35 cellular contexts compared by ENCODE assay signal in the genomic region with DNA sequence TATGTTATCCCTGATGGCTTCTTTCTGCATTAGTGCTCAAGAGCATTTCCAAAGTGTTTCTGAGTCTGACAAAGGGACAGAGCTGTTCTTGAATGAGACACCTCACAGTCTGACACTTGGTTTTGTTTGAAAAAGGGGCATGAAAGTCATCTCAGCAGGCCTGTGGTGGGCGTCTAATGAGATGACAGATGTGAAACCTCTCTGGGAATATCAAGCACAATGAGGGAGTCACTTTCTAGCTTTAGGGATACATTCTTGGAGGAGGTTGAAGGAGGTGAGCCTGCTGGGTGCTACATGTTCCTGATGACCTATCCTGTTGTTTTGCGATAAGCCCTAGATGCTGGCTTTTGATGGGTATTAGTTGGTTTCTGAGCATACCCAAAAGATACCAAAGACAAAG.
"Had no signal": no experiment of that assay in that cellular context is flagged by ENCODE, and none has a peak within 500 bp of the region (broad histone marks: within the 10 kb centered on the region; RNA-seq: fewer than 3 reads in every experiment).

No MANE protein-coding gene starts in this region.

- H3K27me3 ChIP-seq: adrenal gland, body of pancreas, brain microvascular endothelial cell, breast epithelium had no signal

- ATAC-seq: activated CD8-positive, alpha-beta T cell treated with anti-CD3 and anti-CD28 coated beads for 36 hours; activated naive CD4-positive, alpha-beta T cell treated with anti-CD3 and anti-CD28 coated beads, Interleukin-2, amount 50 U/mL, for 72 hours; activated T-cell treated with anti-CD3 and anti-CD28 coated beads, Interleukin-2, amount 50 U/mL, for 4 hours; activated T-cell treated with anti-CD3 and anti-CD28 coated beads, Interleukin-2, amount 50 U/mL, for 72 hours; activated T-helper 17 cell treated with anti-CD3 and anti-CD28 coated beads, Interleukin-2, amount 50 U/mL, for 72 hours; body of pancreas had no signal

- H3K4me1 ChIP-seq: adrenal gland, body of pancreas, breast epithelium had no signal

- H3K27me3 Mint-ChIP-seq: activated B cell treated with CpG ODN at 0.5 μM for 24 hours; activated CD4-positive, alpha-beta memory T cell treated with anti-CD3 and anti-CD28 coated beads for 36 hours; activated CD4-positive, alpha-beta T cell treated with anti-CD3 and anti-CD28 coated beads, Interleukin-2, amount 10 ng/mL, durations not matched to agents 24 days and 14 days; activated CD8-positive, alpha-beta T cell treated with anti-CD3 and anti-CD28 coated beads for 36 hours had no signal

- H3K36me3 Mint-ChIP-seq: activated CD4-positive, alpha-beta memory T cell treated with anti-CD3 and anti-CD28 coated beads for 36 hours; activated naive CD4-positive, alpha-beta T cell treated with anti-CD3 and anti-CD28 coated beads, Interleukin-2, amount 50 U/mL, for 72 hours; activated naive CD8-positive, alpha-beta T cell treated with anti-CD3 and anti-CD28 coated beads for 36 hours had no signal

- H3K4me3 Mint-ChIP-seq: activated B cell treated with CpG ODN at 0.5 μM for 24 hours; activated CD4-positive, alpha-beta memory T cell treated with anti-CD3 and anti-CD28 coated beads for 36 hours; activated CD4-positive, alpha-beta T cell treated with anti-CD3 and anti-CD28 coated beads, Interleukin-2, amount 10 ng/mL, durations not matched to agents 24 days and 14 days; activated CD8-positive, alpha-beta T cell treated with anti-CD3 and anti-CD28 coated beads for 36 hours; activated naive CD4-positive, alpha-beta T cell treated with anti-CD3 and anti-CD28 coated beads for 36 hours; activated naive CD8-positive, alpha-beta T cell treated with anti-CD3 and anti-CD28 coated beads for 36 hours; activated T-cell treated with anti-CD3 and anti-CD28 coated beads, Interleukin-2, amount 50 U/mL, for 4 hours; activated T-cell treated with anti-CD3 and anti-CD28 coated beads, Interleukin-2, amount 50 U/mL, for 72 hours; activated T-helper 1 cell treated with anti-CD3 and anti-CD28 coated beads, Interleukin-12 subunit alpha, Interleukin-12 subunit beta, Interleukin-2, Interleukin-4 antibody, amounts not matched to agents 30 ng/mL and 10 ng/mL and 1 ng/mL, durations not matched to agents 14 hours and 24 hours and 36 hours; activated T-helper 17 cell treated with anti-CD3 and anti-CD28 coated beads, Interleukin-2, amount 50 U/mL, for 72 hours; T-helper 1 cell treated with Interleukin-12 subunit alpha and Interleukin-12 subunit beta and Interleukin-4 antibody, amounts not matched to agents 30 μg/mL and 1 μg/mL, for 36 hours; T-helper 2 cell treated with Interferon-gamma antibody and Interleukin-4, amounts not matched to agents 5 μg/mL and 100 μg/mL, for 36 hours had no signal

- H3K27ac ChIP-seq: adrenal gland, body of pancreas, brain microvascular endothelial cell, breast epithelium, VCaP had no signal

- H3K27ac Mint-ChIP-seq: activated B cell treated with CpG ODN at 0.5 μM for 24 hours; activated CD4-positive, alpha-beta memory T cell treated with anti-CD3 and anti-CD28 coated beads for 36 hours; activated CD4-positive, alpha-beta T cell treated with anti-CD3 and anti-CD28 coated beads, Interleukin-2, amount 10 ng/mL, durations not matched to agents 24 days and 14 days; activated CD8-positive, alpha-beta T cell treated with anti-CD3 and anti-CD28 coated beads for 36 hours; activated naive CD4-positive, alpha-beta T cell treated with anti-CD3 and anti-CD28 coated beads for 36 hours; activated naive CD4-positive, alpha-beta T cell treated with anti-CD3 and anti-CD28 coated beads, Interleukin-2, amount 50 U/mL, for 72 hours; activated naive CD8-positive, alpha-beta T cell treated with anti-CD3 and anti-CD28 coated beads for 36 hours; activated T-cell treated with anti-CD3 and anti-CD28 coated beads, Interleukin-2, amount 50 U/mL, for 72 hours; activated T-helper 1 cell treated with anti-CD3 and anti-CD28 coated beads, Interleukin-12 subunit alpha, Interleukin-12 subunit beta, Interleukin-2, Interleukin-4 antibody, amounts not matched to agents 30 ng/mL and 10 ng/mL and 1 ng/mL, durations not matched to agents 14 hours and 24 hours and 36 hours; activated T-helper 17 cell treated with anti-CD3 and anti-CD28 coated beads, Interleukin-2, amount 50 U/mL, for 72 hours; T-helper 1 cell treated with Interleukin-12 subunit alpha and Interleukin-12 subunit beta and Interleukin-4 antibody, amounts not matched to agents 30 μg/mL and 1 μg/mL, for 36 hours; T-helper 2 cell treated with Interferon-gamma antibody and Interleukin-4, amounts not matched to agents 5 μg/mL and 100 μg/mL, for 36 hours had no signal

- H3K4me3 ChIP-seq: adrenal gland, body of pancreas, breast epithelium had no signal

- H3K9me3 ChIP-seq: adrenal gland, body of pancreas, breast epithelium had no signal

- H3K9me3 Mint-ChIP-seq: activated B cell treated with CpG ODN at 0.5 μM for 24 hours; activated CD4-positive, alpha-beta memory T cell treated with anti-CD3 and anti-CD28 coated beads for 36 hours; activated CD4-positive, alpha-beta T cell treated with anti-CD3 and anti-CD28 coated beads, Interleukin-2, amount 10 ng/mL, durations not matched to agents 24 days and 14 days; activated CD8-positive, alpha-beta T cell treated with anti-CD3 and anti-CD28 coated beads for 36 hours; activated naive CD4-positive, alpha-beta T cell treated with anti-CD3 and anti-CD28 coated beads for 36 hours; activated naive CD8-positive, alpha-beta T cell treated with anti-CD3 and anti-CD28 coated beads for 36 hours; activated T-cell treated with anti-CD3 and anti-CD28 coated beads, Interleukin-2, amount 50 U/mL, for 4 hours; activated T-cell treated with anti-CD3 and anti-CD28 coated beads, Interleukin-2, amount 50 U/mL, for 72 hours; activated T-helper 1 cell treated with anti-CD3 and anti-CD28 coated beads, Interleukin-12 subunit alpha, Interleukin-12 subunit beta, Interleukin-2, Interleukin-4 antibody, amounts not matched to agents 30 ng/mL and 10 ng/mL and 1 ng/mL, durations not matched to agents 14 hours and 24 hours and 36 hours; activated T-helper 17 cell treated with anti-CD3 and anti-CD28 coated beads, Interleukin-2, amount 50 U/mL, for 72 hours; T-helper 1 cell treated with Interleukin-12 subunit alpha and Interleukin-12 subunit beta and Interleukin-4 antibody, amounts not matched to agents 30 μg/mL and 1 μg/mL, for 36 hours; T-helper 2 cell treated with Interferon-gamma antibody and Interleukin-4, amounts not matched to agents 5 μg/mL and 100 μg/mL, for 36 hours had no signal

- H3K36me3 ChIP-seq: adrenal gland, brain microvascular endothelial cell, breast epithelium had no signal

- H3K4me1 Mint-ChIP-seq: activated B cell treated with CpG ODN at 0.5 μM for 24 hours; activated CD4-positive, alpha-beta T cell treated with anti-CD3 and anti-CD28 coated beads, Interleukin-2, amount 10 ng/mL, durations not matched to agents 24 days and 14 days; activated naive CD8-positive, alpha-beta T cell treated with anti-CD3 and anti-CD28 coated beads for 36 hours; activated T-helper 17 cell treated with anti-CD3 and anti-CD28 coated beads, Interleukin-2, amount 50 U/mL, for 72 hours had no signal

- DNase-seq: activated B cell treated with CpG ODN at 0.5 μM for 24 hours; activated CD4-positive, alpha-beta memory T cell treated with anti-CD3 and anti-CD28 coated beads for 36 hours; activated CD4-positive, alpha-beta T cell treated with anti-CD3 and anti-CD28 coated beads for 4 hours; activated CD4-positive, alpha-beta T cell treated with anti-CD3 and anti-CD28 coated beads, Interleukin-2, amount 10 ng/mL, durations not matched to agents 24 days and 14 days; activated CD4-positive, alpha-beta T cell treated with anti-CD3 and anti-CD28 coated beads, Interleukin-2, amount 50 U/mL, for 1 hour; activated CD4-positive, alpha-beta T cell treated with anti-CD3 and anti-CD28 coated beads, Interleukin-2, amount 50 U/mL, for 4 hours; activated CD4-positive, CD25-positive, alpha-beta regulatory T cell treated with anti-CD3 and anti-CD28 coated beads, Interleukin-2, amount 50 U/mL, for 72 hours; activated CD8-positive, alpha-beta memory T cell treated with anti-CD3 and anti-CD28 coated beads, Interleukin-2, amount 50 U/mL, for 4 hours; activated CD8-positive, alpha-beta T cell treated with anti-CD3 and anti-CD28 coated beads for 36 hours; activated effector memory CD4-positive, alpha-beta T cell treated with anti-CD3 and anti-CD28 coated beads, Interleukin-2, amount 50 U/mL, for 16 hours; activated gamma-delta T cell treated with Interleukin-2 at 50 U/mL for 16 hours; activated naive CD4-positive, alpha-beta T cell; activated naive CD4-positive, alpha-beta T cell treated with anti-CD3 and anti-CD28 coated beads for 36 hours; activated naive CD4-positive, alpha-beta T cell treated with anti-CD3 and anti-CD28 coated beads, Interleukin-2, amount 50 U/mL, for 16 hours; activated naive CD8-positive, alpha-beta T cell treated with anti-CD3 and anti-CD28 coated beads for 36 hours; activated T-cell treated with anti-CD3 and anti-CD28 coated beads for 4 hours; activated T-cell treated with anti-CD3 and anti-CD28 coated beads, Interleukin-2, amount 50 U/mL, for 1 hour; activated T-cell treated with anti-CD3 and anti-CD28 coated beads, Interleukin-2, amount 50 U/mL, for 4 hours; activated T-cell treated with anti-CD3 and anti-CD28 coated beads, Interleukin-2, amount 50 U/mL, for 72 hours; adrenal gland; amniotic stem cell; aorta; body of pancreas; brain microvascular endothelial cell; central memory CD4-positive, alpha-beta T cell; T-helper 1 cell; T-helper 2 cell; T-helper 9 cell had no signal
